In the genomic region with DNA sequence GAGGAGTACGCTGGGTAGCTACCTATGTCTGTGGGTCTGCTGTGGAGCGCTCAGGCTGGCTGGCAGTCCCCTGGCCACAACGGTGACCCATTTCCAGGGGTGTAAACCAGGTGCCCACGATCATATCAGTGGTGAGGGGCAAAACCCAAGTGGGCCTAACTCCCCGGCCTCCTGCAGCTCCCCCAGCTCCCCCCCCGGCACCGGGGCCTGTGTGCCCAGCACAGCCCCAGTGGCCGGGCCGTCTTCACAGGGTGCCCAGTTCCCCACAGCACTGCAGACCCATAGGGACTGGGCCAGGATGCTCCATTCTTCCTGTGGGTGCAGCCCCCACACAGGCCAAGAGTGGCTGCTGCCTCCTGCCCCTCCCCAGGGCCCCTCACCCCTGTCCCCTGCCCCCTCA, we compare ENCODE assay signal across 22 cellular contexts. TPM values are rescaled to one million over a fixed set of nuclear protein-coding genes. Genes with fewer than 3 reads are reported as not detected.
DNase-seq lines count a peak whose midpoint lies in the region; ATAC-seq and TF ChIP-seq lines count a peak whose summit lies in the region.
"Had no signal": no experiment of that assay in that cellular context is flagged by ENCODE, and none has a peak within 500 bp of the region (broad histone marks: within the 10 kb centered on the region; RNA-seq: fewer than 3 reads in every experiment).

No MANE protein-coding gene starts in this region.

- peaks cover 6% of the 10 kb centered on the region for H3K36me3 Mint-ChIP-seq in stimulated activated memory B cell treated with anti-CD40 and anti-IgM and Interleukin-4, amounts not matched to agents 10 μg/mL and 1 μg/mL and 100 μg/mL, for 72 hours
- no peaks in the 10 kb centered on the region for H3K36me3 Mint-ChIP-seq in activated naive CD4-positive, alpha-beta T cell treated with anti-CD3 and anti-CD28 coated beads, Interleukin-2, amount 10 ng/mL, durations not matched to agents 7 days and 5 days
- H3K36me3 Mint-ChIP-seq: CD4-positive, alpha-beta memory T cell had no signal

- TF ChIP-seq CTCF in RWPE2 (IDR thresholded peaks at IDR 0.05; ENCODE audit: poor library complexity, severe bottlenecking) = no peak
- no peak for TF ChIP-seq CTCF in mucosa of descending colon (IDR thresholded peaks at IDR 0.05)

- peaks cover 10% of the 10 kb centered on the region for H3K9me3 Mint-ChIP-seq in stimulated activated memory B cell treated with anti-CD40 and anti-IgM and Interleukin-4, amounts not matched to agents 10 μg/mL and 1 μg/mL and 100 μg/mL, for 72 hours
- H3K9me3 Mint-ChIP-seq in activated naive CD4-positive, alpha-beta T cell treated with anti-CD3 and anti-CD28 coated beads, Interleukin-2, amount 10 ng/mL, durations not matched to agents 7 days and 5 days = peaks cover 11% of the 10 kb centered on the region

- H3K27me3 ChIP-seq in BLaER1 treated with 17β-estradiol and CSF1 and Interleukin-3, amounts not matched to agents 10 nM and 100 nM = peaks cover 0 to 50% (median 6%) of the 10 kb centered on the region in 11 experiments; a peak in 11 of 22 replicates
- H3K27me3 ChIP-seq in RWPE2 (ENCODE audit: insufficient read depth, poor library complexity, severe bottlenecking) = no peaks in the 10 kb centered on the region
- H3K27me3 ChIP-seq: MG63 had no signal

- no peak overlapping the region for H3K4me3 Mint-ChIP-seq in stimulated activated memory B cell treated with anti-CD40 and anti-IgM and Interleukin-4, amounts not matched to agents 10 μg/mL and 1 μg/mL and 100 μg/mL, for 72 hours
- H3K4me3 Mint-ChIP-seq in activated naive CD4-positive, alpha-beta T cell treated with anti-CD3 and anti-CD28 coated beads, Interleukin-2, amount 10 ng/mL, durations not matched to agents 7 days and 5 days = no peak overlapping the region
- H3K4me3 Mint-ChIP-seq: CD4-positive, alpha-beta memory T cell had no signal

- intact Hi-C loops in mucosa of descending colon (cut with DNase I, micrococcal nuclease) = no loop called here

- peaks cover 0 to 12% (median 0%) of the 10 kb centered on the region in 11 experiments; a peak in 3 of 22 replicates for H4K20me1 ChIP-seq in BLaER1 treated with 17β-estradiol and CSF1 and Interleukin-3, amounts not matched to agents 10 nM and 100 nM

- DNase-seq in RWPE2 (ENCODE audit: low spot score) (peak; percentile 38), mucosa of descending colon (peak in 2 of 3 donors; percentile 18 to 43), mucosa of gallbladder (ENCODE audit: low spot score) (no peak), NCI-H1048 (lab: John Stamatoyannopoulos, UW) (no peak)
- no peak for DNase-seq in activated naive CD4-positive, alpha-beta T cell treated with anti-CD3 and anti-CD28 coated beads, Interleukin-2, amount 10 ng/mL, durations not matched to agents 7 days and 5 days
- DNase-seq: MG63, NCI-H2081 treated with DMSO at 0.1 percent for 48 hours, NCI-H2171 treated with DMSO at 0.1 percent for 48 hours, NCI-H524 treated with DMSO at 0.1 percent for 48 hours had no signal

- CTCF ChIA-PET in activated naive CD4-positive, alpha-beta T cell treated with anti-CD3 and anti-CD28 coated beads, Interleukin-2, amount 10 ng/mL, durations not matched to agents 7 days and 5 days (lab: Charles Lee) = interaction anchor here (0.8 kb wide), 1 partner anchor 30 kb away, joined by 3 read pairs; no protein-coding TSS in a partner anchor

- peaks cover 29% of the 10 kb centered on the region for H3K4me1 Mint-ChIP-seq in stimulated activated memory B cell treated with anti-CD40 and anti-IgM and Interleukin-4, amounts not matched to agents 10 μg/mL and 1 μg/mL and 100 μg/mL, for 72 hours
- H3K4me1 Mint-ChIP-seq in activated naive CD4-positive, alpha-beta T cell treated with anti-CD3 and anti-CD28 coated beads, Interleukin-2, amount 10 ng/mL, durations not matched to agents 7 days and 5 days = no peaks in the 10 kb centered on the region

- H3K36me3 ChIP-seq in BLaER1 treated with 17β-estradiol and CSF1 and Interleukin-3, amounts not matched to agents 10 nM and 100 nM = no peaks in the 10 kb centered on the region
- H3K36me3 ChIP-seq in RWPE2 (ENCODE audit: low read depth) (no peaks in the 10 kb centered on the region), mucosa of descending colon (ENCODE audit: low read depth) (no peaks in the 10 kb centered on the region)
- H3K36me3 ChIP-seq: HAP-1, MG63 had no signal

- H3K4me2 ChIP-seq in BLaER1 treated with 17β-estradiol and CSF1 and Interleukin-3, amounts not matched to agents 10 nM and 100 nM = peak overlapping the region in 10 of 11 experiments; percentile 22 to 98 (median 88); a peak in 18 of 22 replicates

- peak overlapping the region; percentile 63 for H3K27ac Mint-ChIP-seq in stimulated activated memory B cell treated with anti-CD40 and anti-IgM and Interleukin-4, amounts not matched to agents 10 μg/mL and 1 μg/mL and 100 μg/mL, for 72 hours
- H3K27ac Mint-ChIP-seq in activated naive CD4-positive, alpha-beta T cell treated with anti-CD3 and anti-CD28 coated beads, Interleukin-2, amount 10 ng/mL, durations not matched to agents 7 days and 5 days = no peak overlapping the region
- H3K27ac Mint-ChIP-seq: CD4-positive, alpha-beta memory T cell had no signal

- H3K9ac ChIP-seq in BLaER1 treated with 17β-estradiol and CSF1 and Interleukin-3, amounts not matched to agents 10 nM and 100 nM = peak overlapping the region in 5 of 11 experiments; percentile 37 to 75 (median 46); a peak in 5 of 22 replicates
- H3K9ac ChIP-seq: GM23248 had no signal

- peaks cover 9 to 13% (median 11%) of the 10 kb centered on the region in 11 experiments; a peak in 18 of 22 replicates for H3K9me3 ChIP-seq in BLaER1 treated with 17β-estradiol and CSF1 and Interleukin-3, amounts not matched to agents 10 nM and 100 nM (replicated peaks in 1 of 11)
- H3K9me3 ChIP-seq in RWPE2 (ENCODE audit: severe bottlenecking) = no peaks in the 10 kb centered on the region
- no peaks in the 10 kb centered on the region for H3K9me3 ChIP-seq in mucosa of descending colon
- H3K9me3 ChIP-seq: Caco-2, MG63 had no signal

- H3K4me1 ChIP-seq in BLaER1 treated with 17β-estradiol and CSF1 and Interleukin-3, amounts not matched to agents 10 nM and 100 nM = peaks cover 51 to 91% (median 87%) of the 10 kb centered on the region in 10 experiments
- no peaks in the 10 kb centered on the region for H3K4me1 ChIP-seq in RWPE2 (ENCODE audit: insufficient read depth, poor library complexity, severe bottlenecking)
- H3K4me1 ChIP-seq in mucosa of descending colon (ENCODE audit: low read depth) = no peaks in the 10 kb centered on the region
- H3K4me1 ChIP-seq: Caco-2 had no signal

- H3K27me3 Mint-ChIP-seq in stimulated activated memory B cell treated with anti-CD40 and anti-IgM and Interleukin-4, amounts not matched to agents 10 μg/mL and 1 μg/mL and 100 μg/mL, for 72 hours = no peaks in the 10 kb centered on the region
- peaks cover 43% of the 10 kb centered on the region for H3K27me3 Mint-ChIP-seq in activated naive CD4-positive, alpha-beta T cell treated with anti-CD3 and anti-CD28 coated beads, Interleukin-2, amount 10 ng/mL, durations not matched to agents 7 days and 5 days

- H3K27ac ChIP-seq in BLaER1 treated with 17β-estradiol and CSF1 and Interleukin-3, amounts not matched to agents 10 nM and 100 nM = peak overlapping the region in 6 of 11 experiments; percentile 39 to 82 (median 65); a peak in 10 of 22 replicates
- H3K27ac ChIP-seq in RWPE2 (ENCODE audit: poor library complexity, severe bottlenecking) = no peak overlapping the region
- H3K27ac ChIP-seq: GM23248, HL-60 had no signal

- ATAC-seq in RWPE2 (ENCODE audit: low read depth) = no peak
- ATAC-seq in mucosa of descending colon = no peak
- no peak for ATAC-seq in stimulated activated memory B cell treated with anti-CD40 and anti-IgM and Interleukin-4, amounts not matched to agents 10 μg/mL and 1 μg/mL and 100 μg/mL, for 72 hours

- 0 out of 20 replicates have a peak overlapping the region, but pooled peaks of 1 of the 10 experiments have one; percentile 14 for H3K4me3 ChIP-seq in BLaER1 treated with 17β-estradiol and CSF1 and Interleukin-3, amounts not matched to agents 10 nM and 100 nM
- H3K4me3 ChIP-seq in RWPE2 (ENCODE audit: severe bottlenecking) (no peak overlapping the region), mucosa of descending colon (no peak overlapping the region)
- H3K4me3 ChIP-seq: GM23248, HAP-1, K562, MG63 had no signal

RNA-seq across cellular contexts. Expression of a gene that starts 1.0 kb away (rescaled TPM):
- total RNA-seq in mucosa of descending colon (not detected), mucosa of gallbladder (not detected)
- total RNA-seq: A673; Caco-2; CD4-positive, alpha-beta memory T cell; G401; GM23248; HepG2; HT-29; K562; LHCN-M2 had no signal

RNA-seq across cellular contexts. Expression of a gene that starts 5.3 kb away (rescaled TPM):
- total RNA-seq in mucosa of descending colon (10 to 100 TPM in 1 of 3 donors, 1 to 10 TPM in 2; 1.6 to 17.2 (median 3.7) TPM), mucosa of gallbladder (not detected)
- total RNA-seq: A673; Caco-2; CD4-positive, alpha-beta memory T cell; G401; GM23248; HT-29; K562; LHCN-M2 had no signal

RNA-seq across cellular contexts. Expression of a gene that starts 10.7 kb away (rescaled TPM):
- total RNA-seq in mucosa of descending colon (1 to 10 TPM; 1.0 to 8.5 (median 4.7) TPM), mucosa of gallbladder (12.8 TPM)
- total RNA-seq: A673; Caco-2; CD4-positive, alpha-beta memory T cell; G401; GM23248; HepG2; HT-29; LHCN-M2 had no signal

RNA-seq across cellular contexts. Expression of a gene that starts 16.3 kb away (rescaled TPM):
- 1 to 10 TPM in 2 of 3 donors, under 1 TPM in 1; 0.12 to 5.1 (median 2.7) TPM for total RNA-seq in mucosa of descending colon
- total RNA-seq in mucosa of gallbladder = 11.4 TPM
- total RNA-seq: Caco-2, G401, GM23248, HT-29, K562, LHCN-M2 had no signal

RNA-seq across cellular contexts. Expression of a gene that starts 32.1 kb away (rescaled TPM):
- total RNA-seq in mucosa of descending colon (100 to 1,000 TPM; 110 to 373 (median 127) TPM), mucosa of gallbladder (81.3 TPM)

Comparison
In these comparisons a context has a peak if more than half of its experiments do, and no peak if none do; other contexts are left out.
1. DNase-seq: peak in RWPE2 (single experiment) and mucosa of descending colon (2 of 3); none in activated naive CD4-positive, alpha-beta T cell treated with anti-CD3 and anti-CD28 coated beads, Interleukin-2, amount 10 ng/mL, durations not matched to agents 7 days and 5 days (single experiment), mucosa of gallbladder (single experiment) and NCI-H1048 (single experiment).